In the genomic region with DNA sequence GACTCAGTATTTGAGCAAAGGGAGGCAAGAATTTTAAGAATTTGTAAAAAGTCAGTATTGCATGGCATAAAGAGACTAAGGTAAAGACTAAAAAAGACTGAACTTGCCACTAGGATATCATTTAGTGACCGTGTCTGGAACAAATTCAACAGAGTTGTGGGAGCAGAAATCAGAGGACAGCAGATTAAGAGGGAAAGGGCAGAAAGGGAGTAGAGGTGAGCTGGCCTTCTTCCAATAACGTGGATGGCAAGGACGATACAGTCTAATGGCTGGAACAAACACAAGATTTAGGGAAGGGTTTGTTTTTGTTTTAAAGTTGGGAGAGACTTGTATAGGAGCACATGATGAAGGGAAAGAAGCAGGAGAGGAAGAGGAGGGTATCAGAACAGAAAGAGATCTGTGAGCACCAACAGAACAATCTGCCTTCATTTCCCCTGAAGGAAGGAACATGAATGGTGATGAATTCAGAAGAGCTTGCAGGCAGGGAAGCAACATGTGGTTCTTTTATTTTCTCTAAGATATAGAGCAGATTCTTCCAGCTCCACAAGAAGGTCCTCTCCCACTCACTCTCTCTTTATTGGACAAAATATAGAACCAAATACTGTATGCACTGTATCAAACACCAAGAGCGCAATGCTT, we compare ENCODE assay signal across 13 cellular contexts. TPM values are rescaled to one million over a fixed set of nuclear protein-coding genes. Genes with fewer than 3 reads are reported as not detected.
DNase-seq lines count a peak whose midpoint lies in the region; ATAC-seq and TF ChIP-seq lines count a peak whose summit lies in the region.
"Had no signal": no experiment of that assay in that cellular context is flagged by ENCODE, and none has a peak within 500 bp of the region (broad histone marks: within the 10 kb centered on the region; RNA-seq: fewer than 3 reads in every experiment).

No MANE protein-coding gene starts in this region.

- H3K9me3 ChIP-seq in adrenal gland (replicated peaks in 1 of 3) (no peaks in the 10 kb centered on the region), thoracic aorta (no peaks in the 10 kb centered on the region)
- H3K9me3 ChIP-seq: right lobe of liver, SJCRH30 had no signal

- no peaks in the 10 kb centered on the region for H3K27me3 Mint-ChIP-seq in activated CD4-positive, alpha-beta T cell treated with anti-CD3 and anti-CD28 coated beads, Interleukin-2, amount 10 ng/mL, durations not matched to agents 7 days and 5 days
- no peaks in the 10 kb centered on the region for H3K27me3 Mint-ChIP-seq in mesothelial cell of epicardium (ENCODE audit: low read depth)

- CTCF ChIA-PET in activated CD4-positive, alpha-beta T cell treated with anti-CD3 and anti-CD28 coated beads, Interleukin-2, amount 10 ng/mL, durations not matched to agents 7 days and 5 days (lab: Charles Lee), result interaction anchor here (0.8 to 1.8 kb wide), 2 partner anchors 10 to 15 kb away, joined by 3 to 7 read pairs; no protein-coding TSS in a partner anchor

- peak overlapping the region in 1 of 4 donors; percentile 18 for H3K4me3 ChIP-seq in adrenal gland
- H3K4me3 ChIP-seq in thoracic aorta, result peak overlapping the region; percentile 23
- H3K4me3 ChIP-seq: right lobe of liver, SJCRH30 had no signal

- POLR2A ChIA-PET in activated CD4-positive, alpha-beta T cell treated with anti-CD3 and anti-CD28 coated beads, Interleukin-2, amount 10 ng/mL, durations not matched to agents 7 days and 5 days (lab: Charles Lee), result no interaction called here

- no peaks in the 10 kb centered on the region for H3K36me3 ChIP-seq in adrenal gland (replicated peaks in 1 of 2)
- no peaks in the 10 kb centered on the region for H3K36me3 ChIP-seq in thoracic aorta
- H3K36me3 ChIP-seq: right lobe of liver had no signal

- no peak for TF ChIP-seq POLR2A in adrenal gland (IDR thresholded peaks at IDR 0.05)

- H3K4me1 ChIP-seq in adrenal gland (replicated peaks in 1 of 2) (peaks cover 68 to 100% of the 10 kb centered on the region in 2 donors), thoracic aorta (ENCODE audit: control insufficient read depth in 1 of 2, low read depth in 2 of 2) (peaks cover 59 to 92% of the 10 kb centered on the region in 2 donors)

- no peak overlapping the region for H3K4me3 Mint-ChIP-seq in activated CD4-positive, alpha-beta T cell treated with anti-CD3 and anti-CD28 coated beads, Interleukin-2, amount 10 ng/mL, durations not matched to agents 7 days and 5 days
- H3K4me3 Mint-ChIP-seq in mesothelial cell of epicardium, result peak overlapping the region; percentile 2

- TF ChIP-seq CTCF in adrenal gland (IDR thresholded peaks at IDR 0.05) (no peak), mesothelial cell of epicardium (IDR thresholded peaks at IDR 0.05; ENCODE audit: unreplicated experiment) (no peak), thoracic aorta (IDR thresholded peaks at IDR 0.05) (no peak)

- no peak for ATAC-seq in thoracic aorta (ENCODE audit: insufficient number of reproducible peaks, low FRiP score, low read depth)
- ATAC-seq in GM21390 (IDR thresholded peaks at IDR 0.05; ENCODE audit: unreplicated experiment), result no peak

- peaks cover 86% of the 10 kb centered on the region for H3K4me1 Mint-ChIP-seq in activated CD4-positive, alpha-beta T cell treated with anti-CD3 and anti-CD28 coated beads, Interleukin-2, amount 10 ng/mL, durations not matched to agents 7 days and 5 days
- H3K4me1 Mint-ChIP-seq in mesothelial cell of epicardium, result peaks cover 92% of the 10 kb centered on the region

- H3K9me3 Mint-ChIP-seq in activated CD4-positive, alpha-beta T cell treated with anti-CD3 and anti-CD28 coated beads, Interleukin-2, amount 10 ng/mL, durations not matched to agents 7 days and 5 days, result peaks cover 4% of the 10 kb centered on the region
- H3K9me3 Mint-ChIP-seq in mesothelial cell of epicardium, result no peaks in the 10 kb centered on the region

- intact Hi-C loops in adrenal gland (cut with DNase I), result no loop called here

- peak overlapping the region in 4 of 5 donors; percentile 12 to 60 (median 50) for H3K27ac ChIP-seq in adrenal gland
- peak overlapping the region in 1 of 2 donors; percentile 32 for H3K27ac ChIP-seq in thoracic aorta
- H3K27ac ChIP-seq: right lobe of liver, SJCRH30 had no signal

- WGBS in adrenal gland, 4 donors, result 28 to 45% (median 35%) methylated on average over 4 of the region's 4 CpGs

- H3K36me3 Mint-ChIP-seq in activated CD4-positive, alpha-beta T cell treated with anti-CD3 and anti-CD28 coated beads, Interleukin-2, amount 10 ng/mL, durations not matched to agents 7 days and 5 days (ENCODE audit: low read depth), result peaks cover 40% of the 10 kb centered on the region
- H3K36me3 Mint-ChIP-seq in mesothelial cell of epicardium, result no peaks in the 10 kb centered on the region

- no peak for DNase-seq in activated CD4-positive, alpha-beta T cell treated with anti-CD3 and anti-CD28 coated beads, Interleukin-2, amount 10 ng/mL, durations not matched to agents 7 days and 5 days
- no peak for DNase-seq in activated CD4-positive, alpha-beta T cell treated with anti-CD3 and anti-CD28 coated beads, Interleukin-2, amount 50 U/mL, for 1 hour
- DNase-seq in adrenal gland (no peak), mesothelial cell of epicardium (ENCODE audit: low spot score in 2 of 2, unreplicated experiment in 2 of 2) (no peak), thoracic aorta (ENCODE audit: low spot score) (no peak), NCI-H1694 (lab: John Stamatoyannopoulos, UW) (no peak)
- no peak for DNase-seq in stimulated activated naive CD4-positive, alpha-beta T cell treated with Interleukin-2 at 50 U/mL for 16 hours (lab: John Stamatoyannopoulos, UW)
- DNase-seq: KBM-7, NCI-H187, NCI-H774, right lobe of liver, SJCRH30 had no signal

- H3K27me3 ChIP-seq in adrenal gland (no peaks in the 10 kb centered on the region), thoracic aorta (replicated peaks; ENCODE audit: insufficient read depth) (no peaks in the 10 kb centered on the region)
- H3K27me3 ChIP-seq: right lobe of liver, SJCRH30 had no signal

- peak overlapping the region; percentile 47 for H3K27ac Mint-ChIP-seq in activated CD4-positive, alpha-beta T cell treated with anti-CD3 and anti-CD28 coated beads, Interleukin-2, amount 10 ng/mL, durations not matched to agents 7 days and 5 days
- peak overlapping the region; percentile 41 for H3K27ac Mint-ChIP-seq in mesothelial cell of epicardium

RNA-seq across cellular contexts. Expression of gene VGLL4, which starts 8.6 kb away (rescaled TPM):
- 10 to 100 TPM; 34.2 to 35.5 TPM for total RNA-seq in activated CD4-positive, alpha-beta T cell treated with anti-CD3 and anti-CD28 coated beads, Interleukin-2, amount 10 ng/mL, durations not matched to agents 7 days and 5 days
- 100 to 1,000 TPM in 5 of 8 donors, 10 to 100 TPM in 3; 38.3 to 153 (median 108) TPM for total RNA-seq in adrenal gland
- polyA plus RNA-seq in adrenal gland, result 10 to 100 TPM; 46.2 to 78.1 (median 50.1) TPM
- 137 to 140 TPM (median 138 TPM) in 3 replicates for total RNA-seq in mesothelial cell of epicardium
- 100 to 1,000 TPM; 113 to 114 TPM for total RNA-seq in thoracic aorta
